In the genomic region with DNA sequence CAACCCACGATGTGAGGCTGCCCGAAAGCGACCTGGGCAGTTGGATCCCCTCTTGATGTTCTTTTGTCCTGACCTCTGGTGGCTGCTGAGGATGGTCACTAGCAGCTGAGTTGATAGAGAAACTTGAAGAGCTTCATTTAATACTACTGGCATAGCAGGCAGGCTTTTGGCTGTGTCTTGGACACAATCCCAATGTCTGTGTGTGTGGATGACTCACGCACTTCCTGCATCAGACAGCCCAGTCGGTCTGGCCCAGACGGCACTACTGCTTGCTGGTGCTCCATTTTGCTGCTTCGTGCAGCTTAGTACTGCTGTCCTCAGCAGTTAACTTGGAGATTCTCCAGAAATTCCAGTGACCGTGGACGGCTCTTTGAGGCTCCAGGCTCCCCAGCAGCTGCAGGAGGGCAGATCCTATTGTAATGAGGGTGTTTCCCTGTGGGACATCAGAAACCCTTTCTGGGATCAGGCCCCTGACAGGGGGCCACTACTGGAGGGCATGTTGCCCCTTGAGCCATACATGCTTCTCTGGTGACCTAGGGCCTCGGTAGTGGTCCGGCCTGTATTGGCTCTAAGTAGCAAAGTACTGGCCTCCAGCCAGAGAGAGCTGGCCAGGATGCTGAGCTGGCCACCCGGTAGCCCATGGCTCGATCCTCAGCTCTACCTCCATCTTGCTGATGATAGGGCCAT, we compare ENCODE assay signal across 8 cellular contexts. TPM values are rescaled to one million over a fixed set of nuclear protein-coding genes. Genes with fewer than 3 reads are reported as not detected.
DNase-seq lines count a peak whose midpoint lies in the region; ATAC-seq and TF ChIP-seq lines count a peak whose summit lies in the region.
"Had no signal": no experiment of that assay in that cellular context is flagged by ENCODE, and none has a peak within 500 bp of the region (broad histone marks: within the 10 kb centered on the region; RNA-seq: fewer than 3 reads in every experiment).

No MANE protein-coding gene starts in this region.

- H3K4me1 ChIP-seq in tibial nerve: peaks cover 0 to 18% (median 4%) of the 10 kb centered on the region in 4 donors

- 23 to 31% methylated on average over 13 of the region's 13 CpGs for WGBS in tibial nerve, 2 donors

- peak; percentile 98 for DNase-seq in M059J (ENCODE audit: low read depth)
- DNase-seq in brain microvascular endothelial cell: peak; percentile 96
- DNase-seq in left kidney (ENCODE audit: low read depth, low spot score): peak; percentile 36
- peak; percentile 37 to 57 for DNase-seq in tibial nerve (ENCODE audit: low spot score in 2 of 2)
- DNase-seq in cerebellar cortex (ENCODE audit: low spot score): no peak
- DNase-seq in NCI-H1048 (lab: John Stamatoyannopoulos, UW): no peak

- no peak for TF ChIP-seq CTCF in brain microvascular endothelial cell (IDR thresholded peaks at IDR 0.05; ENCODE audit: low read depth, low read length, missing control alignments)
- no peak for TF ChIP-seq CTCF in tibial nerve (IDR thresholded peaks at IDR 0.05)

- TF ChIP-seq EP300 in tibial nerve (IDR thresholded peaks at IDR 0.05): peak in 1 of 2 donors; percentile 42

- H3K27me3 ChIP-seq in brain microvascular endothelial cell (replicated peaks) (no peaks in the 10 kb centered on the region), tibial nerve (no peaks in the 10 kb centered on the region)

- no peak for ATAC-seq in HG03097 (IDR thresholded peaks at IDR 0.05; ENCODE audit: low FRiP score, unreplicated experiment)

- TF ChIP-seq POLR2A in tibial nerve (IDR thresholded peaks at IDR 0.05): no peak

- no peaks in the 10 kb centered on the region for H3K36me3 ChIP-seq in brain microvascular endothelial cell (replicated peaks)
- no peaks in the 10 kb centered on the region for H3K36me3 ChIP-seq in tibial nerve

- in situ Hi-C loops in brain microvascular endothelial cell (cut with HindIII; ENCODE audit: low pct_ligation_motif_present, low sequenced_read_pairs): no loop called here

- H3K9me3 ChIP-seq in tibial nerve: no peaks in the 10 kb centered on the region

- H3K27ac ChIP-seq in brain microvascular endothelial cell: peak overlapping the region; percentile 70
- peak overlapping the region in 3 of 4 donors; percentile 42 to 86 (median 55) for H3K27ac ChIP-seq in tibial nerve

- H3K4me3 ChIP-seq in brain microvascular endothelial cell (ENCODE audit: low read depth, low read length) (no peak overlapping the region), tibial nerve (no peak overlapping the region)

RNA-seq across cellular contexts. Expression of a gene that starts 4.5 kb away (rescaled TPM):
- total RNA-seq in M059J (2014; rRNA removed; shearing (Covaris generic)): 0.10 and 0.22 TPM in 2 replicates
- total RNA-seq in tibial nerve: 10 to 100 TPM in 1 of 4 donors, 1 to 10 TPM in 3; 2.3 to 11.7 (median 5.1) TPM
- total RNA-seq: T-helper 1 cell treated with Interleukin-12 subunit alpha and Interleukin-12 subunit beta and Interleukin-4 antibody, amounts not matched to agents 30 ng/mL and 1 ng/mL, for 36 hours had no signal

RNA-seq across cellular contexts. Expression of a gene that starts 38.5 kb away (rescaled TPM):
- not detected in 2 replicates for total RNA-seq in M059J (2014; rRNA removed; shearing (Covaris generic))
- 1 to 10 TPM in 2 of 4 donors, under 1 TPM in 2; 0.66 to 4.5 (median 1.0) TPM for total RNA-seq in tibial nerve
- total RNA-seq: T-helper 1 cell treated with Interleukin-12 subunit alpha and Interleukin-12 subunit beta and Interleukin-4 antibody, amounts not matched to agents 30 ng/mL and 1 ng/mL, for 36 hours had no signal

RNA-seq across cellular contexts. Expression of a gene that starts 47.8 kb away (rescaled TPM):
- 3.6 and 3.8 TPM in 2 replicates for total RNA-seq in M059J (2014; rRNA removed; shearing (Covaris generic))
- total RNA-seq in tibial nerve: 10 to 100 TPM in 1 of 4 donors, 1 to 10 TPM in 3; 1.7 to 36.9 (median 6.4) TPM
- total RNA-seq: T-helper 1 cell treated with Interleukin-12 subunit alpha and Interleukin-12 subunit beta and Interleukin-4 antibody, amounts not matched to agents 30 ng/mL and 1 ng/mL, for 36 hours had no signal

Comparison
In these comparisons a context has a peak if more than half of its experiments do, and no peak if none do; other contexts are left out.
1. DNase-seq: peak in M059J (single experiment), brain microvascular endothelial cell (single experiment), left kidney (single experiment) and tibial nerve (2 of 2); none in cerebellar cortex (single experiment) and NCI-H1048 (single experiment).